20 cellular contexts compared by ENCODE assay signal in genomic region chr16:10993649-10994048, GRCh38. TPM values are rescaled to one million over a fixed set of nuclear protein-coding genes. Genes with fewer than 3 reads are reported as not detected.
DNase-seq lines count a peak whose midpoint lies in the region; ATAC-seq, FAIRE-seq and TF ChIP-seq lines count a peak whose summit lies in the region.
"Had no signal": no experiment of that assay in that cellular context is flagged by ENCODE, and none has a peak within 500 bp of the region (broad histone marks: within the 10 kb centered on the region; RNA-seq: fewer than 3 reads in every experiment).

No MANE protein-coding gene starts in this region.

- H3K27me3 ChIP-seq in breast epithelium (no peaks in the 10 kb centered on the region), astrocyte (ENCODE audit: insufficient read depth, low read length) (no peaks in the 10 kb centered on the region), mesenchymal stem cell (ENCODE audit: control insufficient read depth in 1 of 2, insufficient read depth in 1 of 2, low read length in 2 of 2) (no peaks in the 10 kb centered on the region), upper lobe of right lung (no peaks in the 10 kb centered on the region)
- H3K27me3 ChIP-seq: BLaER1 treated with 17β-estradiol and CSF1 and Interleukin-3, amounts not matched to agents 10 nM and 100 nM had no signal

- H3K36me3 ChIP-seq in breast epithelium = no peaks in the 10 kb centered on the region
- peaks cover 2% of the 10 kb centered on the region for H3K36me3 ChIP-seq in astrocyte (ENCODE audit: insufficient read depth, low read length)
- peaks cover 24 to 38% of the 10 kb centered on the region in 2 experiments for H3K36me3 ChIP-seq in mesenchymal stem cell (ENCODE audit: control insufficient read depth in 1 of 2, insufficient read depth in 2 of 2, low read depth in 1 of 2, low read length in 2 of 2)
- H3K36me3 ChIP-seq in upper lobe of right lung = peaks cover 32% of the 10 kb centered on the region

- peak overlapping the region in 1 of 2 experiments; percentile 12 for H3K14ac ChIP-seq in mesenchymal stem cell (ENCODE audit: low read length in 2 of 2)

- H2AK5ac ChIP-seq in mesenchymal stem cell (ENCODE audit: low read length, severe bottlenecking) = no peak overlapping the region

- H3K23ac ChIP-seq in mesenchymal stem cell (ENCODE audit: low read length in 2 of 2) = no peak overlapping the region

- peak overlapping the region; percentile 7 to 23 for H2BK12ac ChIP-seq in mesenchymal stem cell (ENCODE audit: low read length in 2 of 2)

- H2BK15ac ChIP-seq in mesenchymal stem cell (ENCODE audit: low read depth, poor library complexity, severe bottlenecking) = no peak overlapping the region

- no TSS peak for BruUV-seq in MCF 10A (replicated peaks; lab: Mats Ljungman, UMichigan)

- H3K79me2 ChIP-seq in astrocyte (ENCODE audit: insufficient read depth, low read length) = no peaks in the 10 kb centered on the region

- H3K27ac Mint-ChIP-seq in MCF 10A (ENCODE audit: low read depth, unreplicated experiment) = peak overlapping the region; percentile 75
- H3K27ac Mint-ChIP-seq in astrocyte (ENCODE audit: unreplicated experiment) = peak overlapping the region; percentile 72

- peak overlapping the region in 1 of 2 experiments; percentile 1 for H3K18ac ChIP-seq in mesenchymal stem cell (ENCODE audit: low read depth in 1 of 2, low read length in 2 of 2)

- H3K4me1 ChIP-seq in breast epithelium = no peaks in the 10 kb centered on the region
- peaks cover 30% of the 10 kb centered on the region for H3K4me1 ChIP-seq in astrocyte (ENCODE audit: insufficient read depth, low read length)
- peaks cover 26% of the 10 kb centered on the region for H3K4me1 ChIP-seq in mesenchymal stem cell (ENCODE audit: control insufficient read depth, insufficient read depth, low read depth, low read length)
- no peaks in the 10 kb centered on the region for H3K4me1 ChIP-seq in upper lobe of right lung

- ATAC-seq in upper lobe of right lung (no peak), HG03457 (IDR thresholded peaks at IDR 0.05; ENCODE audit: unreplicated experiment) (no peak), HG03571 (IDR thresholded peaks at IDR 0.05; ENCODE audit: unreplicated experiment) (no peak)
- ATAC-seq: GM12878 had no signal

- H3K4me1 Mint-ChIP-seq in MCF 10A (ENCODE audit: insufficient read depth, unreplicated experiment) = peaks cover 47% of the 10 kb centered on the region
- H3K4me1 Mint-ChIP-seq in astrocyte (ENCODE audit: low read depth, unreplicated experiment) = peaks cover 28% of the 10 kb centered on the region

- H3K4ac ChIP-seq in mesenchymal stem cell (ENCODE audit: low read depth in 1 of 2, low read length in 2 of 2) = peak overlapping the region in 1 of 2 experiments; percentile 13

- H3K27me3 Mint-ChIP-seq in MCF 10A (ENCODE audit: insufficient read depth, unreplicated experiment) = no peaks in the 10 kb centered on the region
- no peaks in the 10 kb centered on the region for H3K27me3 Mint-ChIP-seq in astrocyte (ENCODE audit: low read depth, unreplicated experiment)

- H2BK5ac ChIP-seq in mesenchymal stem cell (ENCODE audit: low read depth, low read length, poor library complexity, severe bottlenecking) = no peak overlapping the region

- 91% methylated on average over 6 of the region's 6 CpGs for WGBS in mesenchymal stem cell

- H3K9me3 ChIP-seq in breast epithelium (no peaks in the 10 kb centered on the region), astrocyte (ENCODE audit: insufficient read depth, low read depth, low read length) (no peaks in the 10 kb centered on the region), mesenchymal stem cell (ENCODE audit: control insufficient read depth, low read length) (no peaks in the 10 kb centered on the region), upper lobe of right lung (no peaks in the 10 kb centered on the region)
- H3K9me3 ChIP-seq: BLaER1 treated with 17β-estradiol and CSF1 and Interleukin-3, amounts not matched to agents 10 nM and 100 nM had no signal

- no peak for TF ChIP-seq CTCF in MCF 10A (IDR thresholded peaks at IDR 0.05; ENCODE audit: unreplicated experiment)
- TF ChIP-seq CTCF in breast epithelium (IDR thresholded peaks at IDR 0.05) = no peak
- TF ChIP-seq CTCF in astrocyte (IDR thresholded peaks at IDR 0.05; ENCODE audit: insufficient read depth, low read depth, low read length) = no peak
- TF ChIP-seq CTCF in upper lobe of right lung (IDR thresholded peaks at IDR 0.05) = no peak

- H4K20me1 ChIP-seq in astrocyte (ENCODE audit: insufficient read depth, low read length) = no peaks in the 10 kb centered on the region

- POLR2A ChIA-PET in MCF 10A (lab: Yijun Ruan, JAX) = interaction anchor here (1.5 to 2.9 kb wide), 2 partner anchors 11 to 264 kb away, joined by 6 to 12 read pairs; partner anchors contain the start of gene SOCS1

- TF ChIP-seq POLR2A in breast epithelium (IDR thresholded peaks at IDR 0.05) = no peak

- peaks cover 30% of the 10 kb centered on the region for H3K79me1 ChIP-seq in mesenchymal stem cell (replicated peaks; ENCODE audit: low read length, poor library complexity, severe bottlenecking)

- no peak for FAIRE-seq in astrocyte (lab: Jason Lieb, UNC)
- FAIRE-seq: GM12878, GM18507 had no signal

- H3K4me3 Mint-ChIP-seq in MCF 10A (ENCODE audit: unreplicated experiment) = no peak overlapping the region
- no peak overlapping the region for H3K4me3 Mint-ChIP-seq in astrocyte (ENCODE audit: unreplicated experiment)

- H2BK120ac ChIP-seq in mesenchymal stem cell (ENCODE audit: low read depth, low read length) = no peak overlapping the region

- CTCF ChIA-PET in MCF 10A (lab: Yijun Ruan, JAX) = no interaction called here

- H3K4me2 ChIP-seq in astrocyte (ENCODE audit: low read length) (peak overlapping the region; percentile 78), mesenchymal stem cell (ENCODE audit: low read length, poor library complexity, severe bottlenecking) (no peak overlapping the region)

- peaks cover 33% of the 10 kb centered on the region for H3K36me3 Mint-ChIP-seq in MCF 10A (ENCODE audit: insufficient read depth, unreplicated experiment)
- H3K36me3 Mint-ChIP-seq in astrocyte (ENCODE audit: low read depth, unreplicated experiment) = peaks cover 32% of the 10 kb centered on the region

- H3K9ac ChIP-seq in astrocyte (ENCODE audit: low read length) (no peak overlapping the region), mesenchymal stem cell (ENCODE audit: low read length) (peak overlapping the region; percentile 32)
- H3K9ac ChIP-seq: BLaER1 treated with 17β-estradiol and CSF1 and Interleukin-3, amounts not matched to agents 10 nM and 100 nM had no signal

- H3K4me3 ChIP-seq in breast epithelium (no peak overlapping the region), astrocyte (ENCODE audit: insufficient read depth, low read depth, low read length) (no peak overlapping the region), mesenchymal stem cell (ENCODE audit: insufficient read depth in 1 of 2, low read depth in 1 of 2, low read length in 2 of 2) (peak overlapping the region in 1 of 2 experiments; percentile 52), upper lobe of right lung (no peak overlapping the region)
- H3K4me3 ChIP-seq: BLaER1 treated with 17β-estradiol and CSF1 and Interleukin-3, amounts not matched to agents 10 nM and 100 nM; GM12878 had no signal

- DNase-seq in MCF 10A (ENCODE audit: unreplicated experiment) (no peak), breast epithelium (ENCODE audit: low spot score in 2 of 2) (no peak), astrocyte (ENCODE audit: low read depth) (no peak), mesenchymal stem cell (no peak), NCI-H2171 treated with DMSO at 0.1 percent for 48 hours (lab: John Stamatoyannopoulos, UW) (no peak), upper lobe of right lung (no peak)
- DNase-seq: GDM1; GOT3; Karpas-422; MM.1S; NCI-H1105; NCI-H1694 treated with DMSO at 0.1 percent for 48 hours; NCI-H69; NK-92 treated with Interleukin-12 subunit alpha and Interleukin-12 subunit beta, amount 100 ng/mL, for 24 hours; OCI-M1 had no signal

- no peak overlapping the region for H4K8ac ChIP-seq in mesenchymal stem cell (ENCODE audit: low read length)

- H4K91ac ChIP-seq in mesenchymal stem cell (ENCODE audit: low read length) = peak overlapping the region; percentile 66

- intact Hi-C loops in MCF 10A (cut with micrococcal nuclease) = loop anchor here (10.0 kb wide), 1 partner anchor 81 kb away; no protein-coding TSS in a partner anchor
- intact Hi-C loops in breast epithelium (cut with DNase I; ENCODE audit: low total_unique reads) = no loop called here
- intact Hi-C loops in upper lobe of right lung (cut with DNase I) = no loop called here

- no peak overlapping the region for H2AFZ ChIP-seq in astrocyte (ENCODE audit: low read depth, low read length)
- no peak overlapping the region for H2AFZ ChIP-seq in mesenchymal stem cell (ENCODE audit: low read depth, low read length)

- H3K27ac ChIP-seq in breast epithelium = no peak overlapping the region
- H3K27ac ChIP-seq in astrocyte (ENCODE audit: low read depth, low read length) = peak overlapping the region; percentile 98
- no peak overlapping the region for H3K27ac ChIP-seq in mesenchymal stem cell (ENCODE audit: low read length, poor library complexity, severe bottlenecking)
- no peak overlapping the region for H3K27ac ChIP-seq in upper lobe of right lung
- H3K27ac ChIP-seq: BLaER1 treated with 17β-estradiol and CSF1 and Interleukin-3, amounts not matched to agents 10 nM and 100 nM had no signal

- H3K9me3 Mint-ChIP-seq in MCF 10A (ENCODE audit: unreplicated experiment) (no peaks in the 10 kb centered on the region), astrocyte (ENCODE audit: unreplicated experiment) (no peaks in the 10 kb centered on the region)

RNA-seq across cellular contexts. Expression of gene CLEC16A, which starts 49.3 kb away (rescaled TPM):
- total RNA-seq in MCF 10A (2022) = 29.1 and 32.4 TPM in 2 replicates
- total RNA-seq in breast epithelium = 10 to 100 TPM; 20.0 to 35.3 (median 33.1) TPM
- total RNA-seq in astrocyte = 31.7 and 32.1 TPM in 2 replicates
- 8.6 TPM for polyA plus RNA-seq in mesenchymal stem cell (2013, experiment 1 of 2)
- polyA plus RNA-seq in mesenchymal stem cell (2013, experiment 2 of 2) = 8.3 TPM
- total RNA-seq in upper lobe of right lung = 36.9 TPM

RNA-seq across cellular contexts. Expression of gene DEXI, which starts 51.4 kb away (rescaled TPM):
- 21.6 and 24.1 TPM in 2 replicates for total RNA-seq in MCF 10A (2022)
- total RNA-seq in breast epithelium = 10 to 100 TPM; 50.3 to 88.5 (median 52.8) TPM
- total RNA-seq in astrocyte = 39.8 and 46.6 TPM in 2 replicates
- 26.6 TPM for polyA plus RNA-seq in mesenchymal stem cell (2013, experiment 1 of 2)
- 28.1 TPM for polyA plus RNA-seq in mesenchymal stem cell (2013, experiment 2 of 2)
- 36.3 TPM for total RNA-seq in upper lobe of right lung
